ENCODE assay signal across 8 cellular contexts in genomic region chr9:83623634-83623991, GRCh38. TPM values are rescaled to one million over a fixed set of nuclear protein-coding genes. Genes with fewer than 3 reads are reported as not detected.
DNase-seq lines count a peak whose midpoint lies in the region; ATAC-seq and TF ChIP-seq lines count a peak whose summit lies in the region.

No MANE protein-coding gene starts in this region.

- H3K4me3 ChIP-seq in GM12865 (ENCODE audit: low read depth, low read length) (peak overlapping the region; percentile 61), left lung (peak overlapping the region; percentile 82 to 89), thoracic aorta (peak overlapping the region; percentile 82)

- no peaks in the 10 kb centered on the region for H3K9me3 ChIP-seq in KOPT-K1 (ENCODE audit: insufficient read depth, low read length, poor library complexity, severe bottlenecking)
- H3K9me3 ChIP-seq in left lung = no peaks in the 10 kb centered on the region
- H3K9me3 ChIP-seq in thoracic aorta = no peaks in the 10 kb centered on the region

- ATAC-seq in GM21723 (IDR thresholded peaks at IDR 0.05; ENCODE audit: unreplicated experiment) (peak; percentile 27), left lung (peak; percentile 7), thoracic aorta (ENCODE audit: insufficient number of reproducible peaks, low FRiP score, low read depth) (no peak)

- DNase-seq in GM12865 (ENCODE audit: low read depth) = peak; percentile 45
- DNase-seq in left lung = no peak
- DNase-seq in thoracic aorta (ENCODE audit: low spot score) = no peak
- DNase-seq in mucosa of gallbladder (ENCODE audit: low spot score) = no peak
- no peak for DNase-seq in ecto neural progenitor cell (ENCODE audit: low spot score)

- H3K36me3 ChIP-seq in KOPT-K1 (ENCODE audit: insufficient read depth, low read length) (peaks cover 10% of the 10 kb centered on the region; the same call in 1 of the 2 replicates), left lung (no peaks in the 10 kb centered on the region), thoracic aorta (peaks cover 4% of the 10 kb centered on the region)

- intact Hi-C loops in left lung (cut with DNase I) = no loop called here

- H3K36me3 Mint-ChIP-seq in brain = no peaks in the 10 kb centered on the region

- H3K27ac Mint-ChIP-seq in brain = peak overlapping the region; percentile 44 to 93 (median 89)

- TF ChIP-seq CTCF in GM12865 (IDR thresholded peaks at IDR 0.05; ENCODE audit: insufficient read depth, low read depth, low read length, missing control alignments) (no peak), brain (conservative IDR thresholded peaks at IDR 0.05) (no peak), left lung (IDR thresholded peaks at IDR 0.05) (no peak), thoracic aorta (IDR thresholded peaks at IDR 0.05) (no peak)

- H3K4me1 ChIP-seq in left lung (peaks cover 4 to 28% of the 10 kb centered on the region in 2 donors), thoracic aorta (ENCODE audit: control insufficient read depth in 1 of 2, low read depth in 2 of 2) (peaks cover 0 to 9% of the 10 kb centered on the region in 2 donors)

- peaks cover 18% of the 10 kb centered on the region for H3K27me3 Mint-ChIP-seq in brain

- H3K27me3 ChIP-seq in left lung = no peaks in the 10 kb centered on the region
- no peaks in the 10 kb centered on the region for H3K27me3 ChIP-seq in thoracic aorta (replicated peaks; ENCODE audit: insufficient read depth)

- H3K27ac ChIP-seq in KOPT-K1 (ENCODE audit: low read depth, low read length, poor library complexity, severe bottlenecking) (peak overlapping the region; percentile 95), left lung (peak overlapping the region; percentile 88 to 95), thoracic aorta (peak overlapping the region; percentile 75 to 83)

- peaks cover 25% of the 10 kb centered on the region for H3K4me1 Mint-ChIP-seq in brain

- peak overlapping the region; percentile 83 to 93 (median 90) for H3K4me3 Mint-ChIP-seq in brain

- H3K9me3 Mint-ChIP-seq in brain = no peaks in the 10 kb centered on the region

RNA-seq across cellular contexts. Expression of gene IDNK, which starts 0.7 kb away (rescaled TPM):
- polyA plus RNA-seq in brain (ENCODE audit: insufficient read depth, low read depth, low replicate concordance) = 12.4 TPM
- total RNA-seq in left lung (1 to 10 TPM; 3.7 to 4.8 TPM), thoracic aorta (1 to 10 TPM; 1.4 to 2.1 TPM), mucosa of gallbladder (6.1 TPM)
